In the genomic region with DNA sequence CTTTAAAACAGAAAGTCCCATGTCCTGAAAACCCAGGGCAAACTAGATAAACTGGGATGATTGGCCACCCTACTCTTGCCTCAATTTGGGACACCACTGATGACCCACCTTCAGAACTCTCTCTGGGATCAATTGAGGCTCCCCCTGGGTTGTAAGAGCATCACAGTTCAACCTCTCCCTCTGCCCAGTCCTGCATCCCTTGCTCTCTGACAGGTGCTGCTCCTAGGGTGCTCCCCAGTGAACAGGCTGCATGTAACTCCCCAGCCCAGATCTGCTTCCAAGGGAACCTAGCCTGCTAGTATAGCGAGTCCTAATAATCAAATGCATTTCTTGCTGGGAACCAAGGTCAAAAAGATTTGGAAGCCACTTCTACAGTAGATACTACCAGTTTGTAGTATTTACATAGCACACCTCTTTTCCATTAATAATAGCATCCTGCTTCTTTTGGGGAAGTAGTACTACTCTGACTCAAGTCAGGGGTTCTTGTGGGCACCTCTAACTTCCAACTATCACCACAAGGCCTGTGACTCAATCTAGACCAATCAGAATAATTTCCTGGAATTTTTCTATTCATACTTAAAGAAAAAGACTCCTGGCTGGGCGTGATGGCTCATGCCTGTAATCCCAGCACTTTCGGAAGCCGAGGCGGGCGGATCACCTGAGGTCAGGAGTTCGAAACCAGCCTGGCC, we compare ENCODE assay signal across 10 cellular contexts. TPM values are rescaled to one million over a fixed set of nuclear protein-coding genes. Genes with fewer than 3 reads are reported as not detected.
DNase-seq lines count a peak whose midpoint lies in the region; ATAC-seq, FAIRE-seq and TF ChIP-seq lines count a peak whose summit lies in the region.
"Had no signal": no experiment of that assay in that cellular context is flagged by ENCODE, and none has a peak within 500 bp of the region (broad histone marks: within the 10 kb centered on the region; RNA-seq: fewer than 3 reads in every experiment).

No MANE protein-coding gene starts in this region.

- DNase-seq in NB4 (ENCODE audit: low read depth), result peak; percentile 68
- peak; percentile 50 for DNase-seq in epithelial cell of esophagus (ENCODE audit: low read depth)
- DNase-seq in GM12892 (ENCODE audit: insufficient read length), result no peak
- no peak for DNase-seq in GM19238 (ENCODE audit: insufficient read length, low spot score)

- no peak for TF ChIP-seq CTCF in NB4 (IDR thresholded peaks at IDR 0.05; ENCODE audit: low read depth, low read length)
- no peak for TF ChIP-seq CTCF in epithelial cell of esophagus (IDR thresholded peaks at IDR 0.05; ENCODE audit: insufficient read depth, low read depth, low read length, missing control alignments)

- H3K4me3 ChIP-seq in NB4 (ENCODE audit: low read depth, low read length), result no peak overlapping the region
- no peak overlapping the region for H3K4me3 ChIP-seq in epithelial cell of esophagus (ENCODE audit: low read length)
- H3K4me3 ChIP-seq: SJSA1 had no signal

- no peak for FAIRE-seq in GM12892 (lab: Jason Lieb, UNC)
- FAIRE-seq: endometrium had no signal

- no peak for TF ChIP-seq POLR2A in NB4 (IDR thresholded peaks at IDR 0.05; ENCODE audit: extremely low read depth, insufficient read length)
- TF ChIP-seq POLR2A in GM12892 (IDR thresholded peaks at IDR 0.05; ENCODE audit: low read depth, low read length), result no peak

- ATAC-seq in GM18502 (IDR thresholded peaks at IDR 0.05; ENCODE audit: poor library complexity, unreplicated experiment), result peak; percentile 53
- peak; percentile 61 for ATAC-seq in HG02610 (IDR thresholded peaks at IDR 0.05; ENCODE audit: unreplicated experiment)
- no peak for ATAC-seq in GM18517 (IDR thresholded peaks at IDR 0.05; ENCODE audit: unreplicated experiment)
- ATAC-seq in GM18498 (IDR thresholded peaks at IDR 0.05; ENCODE audit: unreplicated experiment), result no peak

RNA-seq across cellular contexts. Expression of a gene that starts 42.1 kb away (rescaled TPM):
- polyA plus RNA-seq in GM12892 (2012; ENCODE audit: missing spikeins), result not detected

RNA-seq across cellular contexts. Expression of a gene that starts 44.1 kb away (rescaled TPM):
- polyA plus RNA-seq in GM12892 (2012; ENCODE audit: missing spikeins), result 11.3 TPM

Comparison
In these comparisons a context has a peak if more than half of its experiments do, and no peak if none do; other contexts are left out.
1. ATAC-seq: peak in GM18502 (single experiment) and HG02610 (single experiment); none in GM18517 (single experiment) and GM18498 (single experiment).
2. DNase-seq: peak in NB4 (single experiment) and epithelial cell of esophagus (single experiment); none in GM12892 (single experiment) and GM19238 (single experiment).